ENCODE assay signal across 8 cellular contexts in the genomic region with DNA sequence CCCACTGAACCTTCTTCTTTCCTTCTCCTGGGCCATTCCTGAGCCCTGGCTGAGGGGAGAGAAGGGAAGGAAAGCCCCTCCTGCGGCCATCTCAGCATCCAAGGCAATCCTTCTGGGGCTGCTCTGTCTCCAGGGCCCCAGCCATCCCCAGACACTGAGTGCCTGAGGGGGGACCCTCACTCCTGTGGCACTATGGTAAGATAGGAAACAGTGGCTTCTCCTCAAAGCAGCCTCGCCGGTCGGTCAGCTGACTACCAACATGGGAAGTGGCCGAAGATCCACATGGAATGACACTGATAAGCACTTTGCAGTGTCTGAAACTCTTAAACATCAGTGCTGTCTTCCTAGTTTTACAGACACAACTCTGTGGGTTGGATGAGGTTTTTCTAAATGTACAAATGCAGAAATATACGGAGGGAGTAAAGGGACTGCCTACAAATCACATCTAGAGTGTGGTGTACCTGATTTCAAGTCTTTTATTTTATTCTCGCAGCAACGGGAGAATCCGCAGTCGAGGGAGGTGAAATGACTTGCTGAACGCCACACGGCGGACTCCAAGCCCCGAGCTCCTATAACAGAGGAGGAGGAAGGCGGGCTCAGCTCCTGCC. TPM values are rescaled to one million over a fixed set of nuclear protein-coding genes. Genes with fewer than 3 reads are reported as not detected.
A peak's percentile ranks its signal among the peaks of the same experiment; 100 is the strongest.
DNase-seq lines count a peak whose midpoint lies in the region; ATAC-seq, FAIRE-seq and TF ChIP-seq lines count a peak whose summit lies in the region.

No MANE protein-coding gene starts in this region.

- ATAC-seq in activated T-cell treated with anti-CD3 and anti-CD28 coated beads, Interleukin-2, amount 50 U/mL, for 72 hours (replicated peaks in 1 of 2): no peak
- ATAC-seq in activated CD8-positive, alpha-beta T cell treated with anti-CD3 and anti-CD28 coated beads, Interleukin-2, amount 10 ng/mL, durations not matched to agents 7 days and 5 days: no peak
- no peak for ATAC-seq in HG03342 (IDR thresholded peaks at IDR 0.05; ENCODE audit: unreplicated experiment)

- no peak for FAIRE-seq in kidney (lab: Jason Lieb, UNC)

- H3K4me1 Mint-ChIP-seq in activated T-cell treated with anti-CD3 and anti-CD28 coated beads, Interleukin-2, amount 50 U/mL, for 72 hours (ENCODE audit: low read depth): peaks cover 54% of the 10 kb centered on the region
- peaks cover 41% of the 10 kb centered on the region for H3K4me1 Mint-ChIP-seq in activated CD8-positive, alpha-beta T cell treated with anti-CD3 and anti-CD28 coated beads, Interleukin-2, amount 10 ng/mL, durations not matched to agents 7 days and 5 days (ENCODE audit: low read depth)

- H3K27me3 ChIP-seq in transverse colon: peaks cover 19% of the 10 kb centered on the region

- CTCF ChIA-PET in activated CD8-positive, alpha-beta T cell treated with anti-CD3 and anti-CD28 coated beads, Interleukin-2, amount 10 ng/mL, durations not matched to agents 7 days and 5 days (lab: Charles Lee): interaction anchor here (1.0 to 2.5 kb wide), 3 partner anchors 11 to 26 kb away, joined by 4 to 14 read pairs (median 4); no protein-coding TSS in a partner anchor

- H3K9me3 ChIP-seq in kidney (ENCODE audit: control insufficient read depth in 1 of 2, low read length in 2 of 2) (no peaks in the 10 kb centered on the region), transverse colon (no peaks in the 10 kb centered on the region)

- DNase-seq in activated T-cell treated with anti-CD3 and anti-CD28 coated beads, Interleukin-2, amount 50 U/mL, for 72 hours: no peak
- DNase-seq in activated T-cell treated with anti-CD3 and anti-CD28 coated beads for 4 hours (no peak), kidney (no peak), transverse colon (no peak), HPDE6-E6E7 (ENCODE audit: extremely low spot score) (no peak), RPMI8226 (no peak)
- DNase-seq in activated CD8-positive, alpha-beta T cell treated with anti-CD3 and anti-CD28 coated beads, Interleukin-2, amount 10 ng/mL, durations not matched to agents 7 days and 5 days: no peak

- H3K4me3 ChIP-seq in kidney (ENCODE audit: low read length in 2 of 2): peak overlapping the region; percentile 40 to 55
- peak overlapping the region; percentile 39 to 63 (median 50) for H3K4me3 ChIP-seq in transverse colon

- peak overlapping the region in 1 of 2 donors; percentile 61 for H3K9ac ChIP-seq in kidney (ENCODE audit: low read length in 2 of 2)

- H3K36me3 ChIP-seq in kidney (ENCODE audit: control insufficient read depth in 1 of 2, insufficient read depth in 2 of 2, low read length in 2 of 2) (no peaks in the 10 kb centered on the region), transverse colon (no peaks in the 10 kb centered on the region)

- POLR2A ChIA-PET in activated CD8-positive, alpha-beta T cell treated with anti-CD3 and anti-CD28 coated beads, Interleukin-2, amount 10 ng/mL, durations not matched to agents 7 days and 5 days (lab: Charles Lee): interaction anchor here (0.6 to 0.9 kb wide), 5 partner anchors 9 to 395 kb away, joined by 3 read pairs; no protein-coding TSS in a partner anchor

- in situ Hi-C loops in transverse colon (cut with MboI; ENCODE audit: low pct_ligation_motif_present in 1 of 4, low pct_unique_long_range_greater_than_20kb in 1 of 4, low sequenced_read_pairs in 3 of 4): no loop called here

- WGBS in transverse colon (ENCODE audit: low coverage in 1 of 2), 2 donors: 10% methylated on average over 15 of the region's 15 CpGs; no CpG with 5 or more reads in 1 of the 2 donors

- peaks cover 0 to 2% of the 10 kb centered on the region in 2 donors for H3K9me3 Mint-ChIP-seq in activated T-cell treated with anti-CD3 and anti-CD28 coated beads, Interleukin-2, amount 50 U/mL, for 72 hours
- H3K9me3 Mint-ChIP-seq in activated CD8-positive, alpha-beta T cell treated with anti-CD3 and anti-CD28 coated beads, Interleukin-2, amount 10 ng/mL, durations not matched to agents 7 days and 5 days (ENCODE audit: insufficient read depth): no peaks in the 10 kb centered on the region

- H3K4me1 ChIP-seq in kidney (ENCODE audit: control insufficient read depth in 1 of 2, insufficient read depth in 1 of 2, low read depth in 1 of 2, low read length in 2 of 2): peaks cover 13 to 18% of the 10 kb centered on the region in 2 donors
- peaks cover 13 to 34% (median 32%) of the 10 kb centered on the region in 4 donors for H3K4me1 ChIP-seq in transverse colon

- H3K27me3 Mint-ChIP-seq in activated T-cell treated with anti-CD3 and anti-CD28 coated beads, Interleukin-2, amount 50 U/mL, for 72 hours (ENCODE audit: low read depth): peaks cover 41% of the 10 kb centered on the region
- peaks cover 40% of the 10 kb centered on the region for H3K27me3 Mint-ChIP-seq in activated CD8-positive, alpha-beta T cell treated with anti-CD3 and anti-CD28 coated beads, Interleukin-2, amount 10 ng/mL, durations not matched to agents 7 days and 5 days (ENCODE audit: low read depth)

- no peak for TF ChIP-seq CTCF in kidney (IDR thresholded peaks at IDR 0.05; ENCODE audit: borderline replicate concordance, extremely low read depth, insufficient read depth)
- no peak for TF ChIP-seq CTCF in transverse colon (IDR thresholded peaks at IDR 0.05)

- intact Hi-C loops in kidney (cut with DNase I): no loop called here
- intact Hi-C loops in transverse colon (cut with DNase I; ENCODE audit: low total_unique reads): no loop called here

- H3K27ac ChIP-seq in kidney (ENCODE audit: low read depth in 2 of 2, low read length in 2 of 2) (no peak overlapping the region), transverse colon (peak overlapping the region; percentile 81 to 94 (median 90))

- TF ChIP-seq POLR2A in transverse colon (IDR thresholded peaks at IDR 0.05): no peak

- H3K4me3 Mint-ChIP-seq in activated T-cell treated with anti-CD3 and anti-CD28 coated beads, Interleukin-2, amount 50 U/mL, for 72 hours: peak overlapping the region; percentile 85 to 90
- peak overlapping the region; percentile 70 for H3K4me3 Mint-ChIP-seq in activated CD8-positive, alpha-beta T cell treated with anti-CD3 and anti-CD28 coated beads, Interleukin-2, amount 10 ng/mL, durations not matched to agents 7 days and 5 days

- H3K36me3 Mint-ChIP-seq in activated T-cell treated with anti-CD3 and anti-CD28 coated beads, Interleukin-2, amount 50 U/mL, for 72 hours (ENCODE audit: insufficient read depth in 2 of 2): peaks cover 1 to 5% of the 10 kb centered on the region in 2 donors
- no peaks in the 10 kb centered on the region for H3K36me3 Mint-ChIP-seq in activated CD8-positive, alpha-beta T cell treated with anti-CD3 and anti-CD28 coated beads, Interleukin-2, amount 10 ng/mL, durations not matched to agents 7 days and 5 days (ENCODE audit: low read depth)

- peak overlapping the region; percentile 87 for H3K27ac Mint-ChIP-seq in activated T-cell treated with anti-CD3 and anti-CD28 coated beads, Interleukin-2, amount 50 U/mL, for 72 hours
- no peak overlapping the region for H3K27ac Mint-ChIP-seq in activated CD8-positive, alpha-beta T cell treated with anti-CD3 and anti-CD28 coated beads, Interleukin-2, amount 10 ng/mL, durations not matched to agents 7 days and 5 days

- TF ChIP-seq EP300 in transverse colon (IDR thresholded peaks at IDR 0.05; ENCODE audit: low read depth): no peak

RNA-seq across cellular contexts. Expression of a gene that starts 1.0 kb away (rescaled TPM):
- total RNA-seq in activated T-cell treated with anti-CD3 and anti-CD28 coated beads, Interleukin-2, amount 50 U/mL, for 72 hours: 10 to 100 TPM; 12.9 to 14.9 TPM
- total RNA-seq in activated CD8-positive, alpha-beta T cell treated with anti-CD3 and anti-CD28 coated beads, Interleukin-2, amount 10 ng/mL, durations not matched to agents 7 days and 5 days: under 1 TPM; 0.24 to 0.29 TPM
- total RNA-seq in kidney (0.66 TPM), transverse colon (100 to 1,000 TPM in 3 of 4 donors, 10 to 100 TPM in 1; 57.6 to 161 (median 116) TPM)
- polyA plus RNA-seq in kidney (ENCODE audit: insufficient read depth, low read depth, low replicate concordance): not detected

RNA-seq across cellular contexts. Expression of a gene that starts 20.9 kb away (rescaled TPM):
- 1 to 10 TPM in 1 of 2 donors, under 1 TPM in 1; 0.72 to 1.7 TPM for total RNA-seq in activated T-cell treated with anti-CD3 and anti-CD28 coated beads, Interleukin-2, amount 50 U/mL, for 72 hours
- under 1 TPM; 0.21 TPM for total RNA-seq in activated CD8-positive, alpha-beta T cell treated with anti-CD3 and anti-CD28 coated beads, Interleukin-2, amount 10 ng/mL, durations not matched to agents 7 days and 5 days
- total RNA-seq in kidney: 0.91 TPM
- 6.7 TPM for polyA plus RNA-seq in kidney (ENCODE audit: insufficient read depth, low read depth, low replicate concordance)
- total RNA-seq in transverse colon: 10 to 100 TPM in 2 of 4 donors, 1 to 10 TPM in 1, under 1 TPM in 1; 0.40 to 15.0 (median 11.6) TPM

RNA-seq across cellular contexts. Expression of a gene that starts 51.4 kb away (rescaled TPM):
- total RNA-seq in activated T-cell treated with anti-CD3 and anti-CD28 coated beads, Interleukin-2, amount 50 U/mL, for 72 hours: 10 to 100 TPM; 43.5 to 48.5 TPM
- 10 to 100 TPM; 38.1 to 41.6 TPM for total RNA-seq in activated CD8-positive, alpha-beta T cell treated with anti-CD3 and anti-CD28 coated beads, Interleukin-2, amount 10 ng/mL, durations not matched to agents 7 days and 5 days
- 35.4 TPM for total RNA-seq in kidney
- polyA plus RNA-seq in kidney (ENCODE audit: insufficient read depth, low read depth, low replicate concordance): 8.0 TPM
- total RNA-seq in transverse colon: 10 to 100 TPM; 12.3 to 35.6 (median 19.7) TPM

Comparison
In these comparisons a context has a peak if more than half of its experiments do, and no peak if none do; other contexts are left out.
1. H3K27ac ChIP-seq: peak in transverse colon (4 of 4); none in kidney (0 of 2).